ENCODE assay signal across 12 cellular contexts in genomic region chr10:74598891-74599566, GRCh38.
DNase-seq lines count a peak whose midpoint lies in the region; ATAC-seq and TF ChIP-seq lines count a peak whose summit lies in the region.
"Had no signal": no experiment of that assay in that cellular context is flagged by ENCODE, and none has a peak within 500 bp of the region (broad histone marks: within the 10 kb centered on the region; RNA-seq: fewer than 3 reads in every experiment).

No MANE protein-coding gene starts in this region.

- H3K9me3 ChIP-seq in MM.1S (replicated peaks; ENCODE audit: insufficient read depth, low read length) = no peaks in the 10 kb centered on the region
- no peaks in the 10 kb centered on the region for H3K9me3 ChIP-seq in right atrium auricular region

- H3K4me1 ChIP-seq in MM.1S (ENCODE audit: low read length) = peaks cover 29% of the 10 kb centered on the region
- peaks cover 0 to 7% of the 10 kb centered on the region in 2 donors for H3K4me1 ChIP-seq in right atrium auricular region

- H3K36me3 ChIP-seq in MM.1S (replicated peaks; ENCODE audit: insufficient read depth, low read length) (no peaks in the 10 kb centered on the region; the same call in 1 of the 2 replicates), right atrium auricular region (no peaks in the 10 kb centered on the region)

- peak; percentile 7 for DNase-seq in AG20443 (ENCODE audit: low spot score)
- peak; percentile 94 for DNase-seq in MM.1S
- no peak for DNase-seq in right atrium auricular region (ENCODE audit: low spot score)
- no peak for DNase-seq in middle frontal gyrus (ENCODE audit: extremely low spot score, low spot score)
- DNase-seq in HuH-7 (ENCODE audit: low spot score) = no peak
- no peak for DNase-seq in CD1c-positive myeloid dendritic cell (ENCODE audit: extremely low spot score)
- DNase-seq: activated B cell treated with CpG ODN at 0.5 μM for 24 hours, NCI-H524, retina had no signal

- ATAC-seq in GM21381 (IDR thresholded peaks at IDR 0.05; ENCODE audit: unreplicated experiment) = peak; percentile 75
- no peak for ATAC-seq in GM18505 (IDR thresholded peaks at IDR 0.05; ENCODE audit: unreplicated experiment)
- ATAC-seq: stimulated activated effector memory CD8-positive, alpha-beta T cell treated with anti-CD3 and anti-CD28 coated beads, Interleukin-12 subunit alpha, Interleukin-12 subunit beta, amount 100 ng/mL, for 72 hours had no signal

- H3K79me2 ChIP-seq in MM.1S (ENCODE audit: low read length) = no peaks in the 10 kb centered on the region

- H3K27me3 ChIP-seq in MM.1S (replicated peaks; ENCODE audit: insufficient read depth, low read length) (no peaks in the 10 kb centered on the region), right atrium auricular region (no peaks in the 10 kb centered on the region)

- peak overlapping the region; percentile 28; the same call in 1 of the 2 replicates for H2AFZ ChIP-seq in MM.1S (ENCODE audit: low read length)

- TF ChIP-seq CTCF in MM.1S (IDR thresholded peaks at IDR 0.05; ENCODE audit: low read length) (no peak), right atrium auricular region (IDR thresholded peaks at IDR 0.05) (no peak)

- peak overlapping the region; percentile 77 for H3K4me2 ChIP-seq in MM.1S (ENCODE audit: low read depth, low read length)

- H3K27ac ChIP-seq in MM.1S (ENCODE audit: low read length) (peak overlapping the region; percentile 81), right atrium auricular region (peak overlapping the region; percentile 66 to 68)

- no peaks in the 10 kb centered on the region for H4K20me1 ChIP-seq in MM.1S (ENCODE audit: insufficient read depth, low read length)

- H3K9ac ChIP-seq in MM.1S (ENCODE audit: low read length) = peak overlapping the region; percentile 30; the same call in 1 of the 2 replicates

- H3K9me2 ChIP-seq in MM.1S (replicated peaks; ENCODE audit: insufficient read depth, low read length) = no peaks in the 10 kb centered on the region

- H3K4me3 ChIP-seq in MM.1S (ENCODE audit: low read length) (peak overlapping the region; percentile 32; the same call in 1 of the 2 replicates), right atrium auricular region (peak overlapping the region; percentile 20 to 31)

- TF ChIP-seq POLR2A in GM18505 (IDR thresholded peaks at IDR 0.05; ENCODE audit: borderline replicate concordance, extremely low read depth, insufficient read depth, insufficient read length) = no peak

- H3F3A ChIP-seq in MM.1S (ENCODE audit: insufficient read depth, low read length) = peaks cover 16% of the 10 kb centered on the region

Comparison
In these comparisons a context has a peak if more than half of its experiments do, and no peak if none do; other contexts are left out.
1. DNase-seq: peak in AG20443 (single experiment) and MM.1S (single experiment); none in right atrium auricular region (single experiment), middle frontal gyrus (single experiment), HuH-7 (single experiment) and CD1c-positive myeloid dendritic cell (single experiment).